In genomic region chr15:69159805-69160140, GRCh38 we compare ENCODE assay signal across 1 cellular context.
TF ChIP-seq lines count a peak whose summit lies in the region.

No MANE protein-coding gene starts in this region.

TF ChIP-seq in HEK293, 187 proteins besides CTCF, POLR2A, EP300 and RAD21 (continued from another document):
- TF ChIP-seq ZNF639 (tag by site-specific recombination; IDR thresholded peaks at IDR 0.05) (0 out of 2 replicates have a peak, but pooled peaks have one; percentile 43), GFI1B (tag by site-specific recombination; IDR thresholded peaks at IDR 0.05) (no peak), ZNF558 (tag by site-specific recombination; IDR thresholded peaks at IDR 0.05) (no peak), ZNF157 (tag by site-specific recombination; IDR thresholded peaks at IDR 0.05) (no peak), ZSCAN23 (tag by site-specific recombination; IDR thresholded peaks at IDR 0.05) (peak; percentile 66; the same call in 1 of the 2 replicates), ZNF777 (tag by site-specific recombination; IDR thresholded peaks at IDR 0.05; ENCODE audit: borderline replicate concordance) (no peak)
